ENCODE assay signal across 18 cellular contexts in the genomic region with DNA sequence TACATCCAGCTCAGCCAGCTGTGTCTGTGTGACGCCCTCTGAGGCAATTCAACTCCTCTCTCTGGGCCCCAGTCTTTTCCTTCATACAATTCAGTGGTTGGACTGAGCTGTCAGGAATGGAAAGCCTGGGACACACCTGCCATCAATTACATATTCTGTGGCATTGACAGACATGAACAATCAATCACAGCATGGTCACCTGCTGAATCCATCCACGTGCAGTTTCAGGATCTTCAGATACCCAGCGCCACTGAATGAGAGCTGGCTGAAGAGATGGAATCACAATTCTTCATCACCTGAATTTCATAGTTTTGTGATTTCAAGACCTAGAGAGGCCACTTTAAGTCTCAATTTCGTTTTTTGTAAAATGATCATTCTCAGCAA. TPM values are rescaled to one million over a fixed set of nuclear protein-coding genes. Genes with fewer than 3 reads are reported as not detected.
DNase-seq lines count a peak whose midpoint lies in the region; ATAC-seq and TF ChIP-seq lines count a peak whose summit lies in the region.
"Had no signal": no experiment of that assay in that cellular context is flagged by ENCODE, and none has a peak within 500 bp of the region (broad histone marks: within the 10 kb centered on the region; RNA-seq: fewer than 3 reads in every experiment).

No MANE protein-coding gene starts in this region.

- peaks cover 10 to 11% of the 10 kb centered on the region in 2 donors for H3K27me3 Mint-ChIP-seq in natural killer cell treated with Interleukin-12 subunit alpha and Interleukin-12 subunit beta and Interleukin-15 and Interleukin-18, amount 100 ng/mL, for 72 hours
- peaks cover 12% of the 10 kb centered on the region in 2 donors for H3K27me3 Mint-ChIP-seq in natural killer cell (ENCODE audit: low read depth in 2 of 2)

- H3K27me3 ChIP-seq in osteoblast (ENCODE audit: insufficient read depth, low read length): peaks cover 27% of the 10 kb centered on the region

- no peak overlapping the region for H2AFZ ChIP-seq in osteoblast (ENCODE audit: low read length)
- H2AFZ ChIP-seq: GM23338 had no signal

- H3K4me1 Mint-ChIP-seq in natural killer cell treated with Interleukin-12 subunit alpha and Interleukin-12 subunit beta and Interleukin-15 and Interleukin-18, amount 100 ng/mL, for 72 hours (ENCODE audit: low read depth in 2 of 2): peaks cover 5 to 7% of the 10 kb centered on the region in 2 donors
- H3K4me1 Mint-ChIP-seq in natural killer cell: peaks cover 9 to 11% of the 10 kb centered on the region in 2 donors

- peak; percentile 42 for DNase-seq in DMS53 (lab: John Stamatoyannopoulos, UW)
- no peak for DNase-seq in DMS53 treated with DMSO at 0.1 percent for 48 hours (lab: John Stamatoyannopoulos, UW; ENCODE audit: unreplicated experiment)
- peak; percentile 6 for DNase-seq in natural killer cell treated with Interleukin-12 subunit alpha and Interleukin-12 subunit beta and Interleukin-15 and Interleukin-18, amount 100 ng/mL, for 72 hours (ENCODE audit: low spot score)
- no peak for DNase-seq in natural killer cell
- DNase-seq in osteoblast (ENCODE audit: insufficient read length, low spot score, missing footprints): peak; percentile 52
- no peak for DNase-seq in SW 1271 (lab: John Stamatoyannopoulos, UW)
- DNase-seq in NCI-H82 treated with DMSO at 0.1 percent for 48 hours (lab: John Stamatoyannopoulos, UW; ENCODE audit: unreplicated experiment): no peak
- DNase-seq in COLO668 (lab: John Stamatoyannopoulos, UW; ENCODE audit: unreplicated experiment): no peak
- DNase-seq: AML-193; CD8-positive, alpha-beta memory T cell; DMS79 treated with DMSO at 0.1 percent for 48 hours; EL; H9 had no signal

- no peak overlapping the region for H3K4me3 Mint-ChIP-seq in natural killer cell treated with Interleukin-12 subunit alpha and Interleukin-12 subunit beta and Interleukin-15 and Interleukin-18, amount 100 ng/mL, for 72 hours
- H3K4me3 Mint-ChIP-seq in natural killer cell: no peak overlapping the region
- H3K4me3 Mint-ChIP-seq: CD8-positive, alpha-beta memory T cell; GM23338; H9 had no signal

- no peak overlapping the region for H3K27ac ChIP-seq in osteoblast (ENCODE audit: low read depth, low read length)
- H3K27ac ChIP-seq: 22Rv1 had no signal

- no peaks in the 10 kb centered on the region for H3K9me3 ChIP-seq in osteoblast (ENCODE audit: low read depth, low read length)
- H3K9me3 ChIP-seq: BLaER1 had no signal

- no peaks in the 10 kb centered on the region for H3K9me3 Mint-ChIP-seq in natural killer cell treated with Interleukin-12 subunit alpha and Interleukin-12 subunit beta and Interleukin-15 and Interleukin-18, amount 100 ng/mL, for 72 hours
- peaks cover 0 to 1% of the 10 kb centered on the region in 2 donors for H3K9me3 Mint-ChIP-seq in natural killer cell
- H3K9me3 Mint-ChIP-seq: IgD-negative memory B cell had no signal

- H4K20me1 ChIP-seq in osteoblast (ENCODE audit: insufficient read depth, low read length): no peaks in the 10 kb centered on the region
- H4K20me1 ChIP-seq: BLaER1 had no signal

- no peak for ATAC-seq in natural killer cell treated with Interleukin-12 subunit alpha and Interleukin-12 subunit beta and Interleukin-15 and Interleukin-18, amount 100 ng/mL, for 72 hours
- no peak for ATAC-seq in natural killer cell
- ATAC-seq: GM23338 had no signal

- H3K4me3 ChIP-seq in osteoblast (ENCODE audit: insufficient read depth, low read length): no peak overlapping the region
- H3K4me3 ChIP-seq: BLaER1, GM23338 had no signal

- H3K4me1 ChIP-seq in osteoblast (ENCODE audit: insufficient read depth, low read length): no peaks in the 10 kb centered on the region

- H3K4me2 ChIP-seq in osteoblast (ENCODE audit: insufficient read depth, low read length): no peak overlapping the region
- H3K4me2 ChIP-seq: GM23338 had no signal

- H3K36me3 Mint-ChIP-seq in natural killer cell treated with Interleukin-12 subunit alpha and Interleukin-12 subunit beta and Interleukin-15 and Interleukin-18, amount 100 ng/mL, for 72 hours: no peaks in the 10 kb centered on the region
- no peaks in the 10 kb centered on the region for H3K36me3 Mint-ChIP-seq in natural killer cell
- H3K36me3 Mint-ChIP-seq: CD8-positive, alpha-beta memory T cell; IgD-negative memory B cell had no signal

- no peaks in the 10 kb centered on the region for H3K36me3 ChIP-seq in osteoblast (ENCODE audit: insufficient read depth, low read length)
- H3K36me3 ChIP-seq: BLaER1 had no signal

- H3K27ac Mint-ChIP-seq in natural killer cell treated with Interleukin-12 subunit alpha and Interleukin-12 subunit beta and Interleukin-15 and Interleukin-18, amount 100 ng/mL, for 72 hours: no peak overlapping the region
- H3K27ac Mint-ChIP-seq in natural killer cell: no peak overlapping the region
- H3K27ac Mint-ChIP-seq: GM23338, H9 had no signal

- H3K79me2 ChIP-seq in osteoblast (ENCODE audit: insufficient read depth, low read length): no peaks in the 10 kb centered on the region

- no peak for TF ChIP-seq CTCF in natural killer cell (IDR thresholded peaks at IDR 0.05)
- TF ChIP-seq CTCF in osteoblast (IDR thresholded peaks at IDR 0.05; ENCODE audit: extremely low read depth, low read depth, low read length): no peak

- intact Hi-C loops in natural killer cell (cut with micrococcal nuclease): loop anchor here (10.0 kb wide), 1 partner anchor 86 kb away; no protein-coding TSS in a partner anchor

RNA-seq across cellular contexts. Expression of a gene that starts 5.1 kb away (rescaled TPM):
- total RNA-seq in natural killer cell treated with Interleukin-12 subunit alpha and Interleukin-12 subunit beta and Interleukin-15 and Interleukin-18, amount 100 ng/mL, for 72 hours: not detected
- total RNA-seq in natural killer cell (1 to 10 TPM in 1 of 3 donors, under 1 TPM in 2; 0.18 to 1.3 (median 0.38) TPM), osteoblast (under 0.01 TPM in 1 of 2 replicates, not detected in the other)
- total RNA-seq: HT1080 had no signal

RNA-seq across cellular contexts. Expression of a gene that starts 27.1 kb away (rescaled TPM):
- under 1 TPM in 1 of 2 donors, not detected in 1; 0.92 TPM for total RNA-seq in natural killer cell treated with Interleukin-12 subunit alpha and Interleukin-12 subunit beta and Interleukin-15 and Interleukin-18, amount 100 ng/mL, for 72 hours
- 10 to 100 TPM in 1 of 3 donors, 1 to 10 TPM in 2; 5.5 to 11.3 (median 8.8) TPM for total RNA-seq in natural killer cell
- not detected in 2 replicates for total RNA-seq in osteoblast
- total RNA-seq: GM23338, HT1080 had no signal

RNA-seq across cellular contexts. Expression of a gene that starts 34.0 kb away (rescaled TPM):
- total RNA-seq in natural killer cell treated with Interleukin-12 subunit alpha and Interleukin-12 subunit beta and Interleukin-15 and Interleukin-18, amount 100 ng/mL, for 72 hours: 10 to 100 TPM; 30.9 to 52.0 TPM
- total RNA-seq in natural killer cell: 100 to 1,000 TPM; 300 to 564 (median 432) TPM
- total RNA-seq in osteoblast: 2.7 and 3.3 TPM in 2 replicates

Comparison
In these comparisons a context has a peak if more than half of its experiments do, and no peak if none do; other contexts are left out.
1. DNase-seq: peak in DMS53 (single experiment), natural killer cell treated with Interleukin-12 subunit alpha and Interleukin-12 subunit beta and Interleukin-15 and Interleukin-18, amount 100 ng/mL, for 72 hours (single experiment) and osteoblast (single experiment); none in DMS53 treated with DMSO at 0.1 percent for 48 hours (single experiment), natural killer cell (single experiment), SW 1271 (0 of 2), NCI-H82 treated with DMSO at 0.1 percent for 48 hours (single experiment) and COLO668 (single experiment).
2. RNA of a gene that starts 34.0 kb away (total RNA-seq): 300 to 564 TPM in natural killer cell; 30.9 to 52.0 TPM in natural killer cell treated with Interleukin-12 subunit alpha and Interleukin-12 subunit beta and Interleukin-15 and Interleukin-18, amount 100 ng/mL, for 72 hours and 2.7 to 3.3 TPM in osteoblast; every median in the first group is over 4 times any median in the second.